Comparison of ENCODE assay signal across 8 cellular contexts in the genomic region with DNA sequence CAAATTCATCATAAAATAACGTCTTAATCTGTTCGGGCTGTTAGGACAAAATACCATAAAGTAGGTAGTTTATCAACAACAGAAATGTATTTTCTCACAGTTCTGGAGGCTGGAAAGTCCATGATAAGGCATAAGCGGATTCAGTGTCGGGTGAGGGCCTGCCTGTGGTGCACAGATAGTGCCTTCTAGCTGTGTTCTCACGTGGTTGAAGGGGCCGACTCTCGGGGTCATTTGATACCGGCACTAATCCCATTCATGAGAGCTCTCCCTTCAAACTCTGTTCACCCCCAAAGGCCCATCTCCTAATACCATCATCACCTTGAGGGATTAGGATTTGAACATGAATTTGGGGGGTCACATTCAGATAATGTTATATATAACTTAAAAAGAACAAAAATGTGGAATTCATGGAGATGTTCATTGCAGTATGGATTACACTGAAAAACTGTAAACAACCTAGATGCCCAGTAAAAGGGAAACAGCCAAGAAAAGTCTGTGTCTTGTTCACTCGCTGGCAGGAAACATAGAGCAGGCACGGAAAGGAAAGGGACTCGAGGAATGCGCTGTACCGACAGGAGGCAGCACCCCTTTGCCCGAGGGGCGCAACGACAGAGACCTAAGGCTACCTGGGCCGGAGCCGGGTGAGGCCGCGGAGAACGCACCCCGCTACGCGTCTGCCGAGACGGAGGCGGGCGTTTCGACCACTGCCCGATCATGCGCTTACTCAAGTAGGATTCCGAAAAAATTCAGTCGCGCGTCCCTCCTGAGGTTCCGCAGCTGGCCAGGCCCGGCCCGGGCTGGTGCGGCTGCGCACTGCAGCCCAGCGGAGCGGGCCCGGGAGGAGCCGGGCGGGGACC. TPM values are rescaled to one million over a fixed set of nuclear protein-coding genes. Genes with fewer than 3 reads are reported as not detected.
A peak's percentile ranks its signal among the peaks of the same experiment; 100 is the strongest.
DNase-seq lines count a peak whose midpoint lies in the region; ATAC-seq and TF ChIP-seq lines count a peak whose summit lies in the region.

No MANE protein-coding gene starts in this region.

- H3K9ac ChIP-seq in BLaER1: peak overlapping the region; percentile 93

- 10% methylated on average over 33 to 35 of the region's 45 CpGs for WGBS in lower leg skin, 2 donors

- DNase-seq in NCI-H460 (ENCODE audit: extremely low read depth, low read depth) (peak; percentile 68), dermis microvascular lymphatic vessel endothelial cell (ENCODE audit: low read depth in 2 of 2) (peak; percentile 41 to 83), lower leg skin (ENCODE audit: low spot score in 2 of 2) (peak; percentile 73 to 93)
- peak; percentile 56 to 57 for DNase-seq in activated CD4-positive, alpha-beta T cell treated with anti-CD3 and anti-CD28 coated beads, Interleukin-2, amount 50 U/mL, for 24 hours (ENCODE audit: low read depth in 1 of 2, low spot score in 1 of 2)
- DNase-seq in stimulated activated CD4-positive, alpha-beta T cell treated with anti-CD3 and anti-CD28 coated beads, Interleukin-4, amount 100 ng/mL, for 48 hours (ENCODE audit: low read depth in 2 of 2): peak; percentile 57 to 63

- ATAC-seq in GM19025 (IDR thresholded peaks at IDR 0.05; ENCODE audit: low read depth, unreplicated experiment): peak; percentile 69
- ATAC-seq in HG03196 (IDR thresholded peaks at IDR 0.05; ENCODE audit: unreplicated experiment): peak; percentile 59

- peaks cover 25% of the 10 kb centered on the region for H3K36me3 ChIP-seq in BLaER1

- no peak for TF ChIP-seq CTCF in lower leg skin (IDR thresholded peaks at IDR 0.05)

- H3K4me3 ChIP-seq in BLaER1: peak overlapping the region; percentile 90
- peak overlapping the region; percentile 19 for H3K4me3 ChIP-seq in lower leg skin (ENCODE audit: low read depth, poor library complexity, severe bottlenecking)

- peaks cover 40% of the 10 kb centered on the region for H3K4me1 ChIP-seq in BLaER1

- H4K20me1 ChIP-seq in BLaER1: peaks cover 4% of the 10 kb centered on the region; the same call in 1 of the 2 replicates

- no peaks in the 10 kb centered on the region for H3K27me3 ChIP-seq in BLaER1

- H3K27ac ChIP-seq in BLaER1: peak overlapping the region; percentile 94

- intact Hi-C loops in lower leg skin (cut with DNase I; ENCODE audit: low total_unique reads): no loop called here

- peak overlapping the region; percentile 94 for H3K4me2 ChIP-seq in BLaER1

- H3K9me3 ChIP-seq in BLaER1: no peaks in the 10 kb centered on the region

- no peak for TF ChIP-seq POLR2A in lower leg skin (IDR thresholded peaks at IDR 0.05)

RNA-seq across cellular contexts. Expression of a gene that starts 1.1 kb away (rescaled TPM):
- 15.7 and 19.9 TPM in 2 replicates for total RNA-seq in NCI-H460 (2014; rRNA removed; shearing (Covaris generic))
- polyA plus RNA-seq in NCI-H460 (2014; cell fraction: nucleus; rRNA removed): 48.6 and 59.5 TPM in 2 replicates
- total RNA-seq in dermis microvascular lymphatic vessel endothelial cell (13.6 and 24.4 TPM in 2 replicates), lower leg skin (10 to 100 TPM; 21.8 to 43.5 (median 27.4) TPM)

RNA-seq across cellular contexts. Expression of a gene that starts 17.7 kb away (rescaled TPM):
- total RNA-seq in NCI-H460 (2014; rRNA removed; shearing (Covaris generic)): 0.59 TPM in 1 of 2 replicates, not detected in the other
- not detected in 2 replicates for polyA plus RNA-seq in NCI-H460 (2014; cell fraction: nucleus; rRNA removed)
- total RNA-seq in dermis microvascular lymphatic vessel endothelial cell (52.5 and 55.7 TPM in 2 replicates), lower leg skin (10 to 100 TPM in 2 of 4 donors, 1 to 10 TPM in 2; 3.6 to 17.9 (median 11.0) TPM)

RNA-seq across cellular contexts. Expression of a gene that starts 30.3 kb away (rescaled TPM):
- total RNA-seq in NCI-H460 (2014; rRNA removed; shearing (Covaris generic)): 19.7 and 21.1 TPM in 2 replicates
- polyA plus RNA-seq in NCI-H460 (2014; cell fraction: nucleus; rRNA removed): 26.2 and 40.1 TPM in 2 replicates
- total RNA-seq in dermis microvascular lymphatic vessel endothelial cell: 9.5 and 10.2 TPM in 2 replicates
- total RNA-seq in lower leg skin: 10 to 100 TPM; 12.0 to 21.1 (median 19.4) TPM

RNA-seq across cellular contexts. Expression of a gene that starts 33.1 kb away (rescaled TPM):
- total RNA-seq in NCI-H460 (2014; rRNA removed; shearing (Covaris generic)): 30.3 and 31.5 TPM in 2 replicates
- polyA plus RNA-seq in NCI-H460 (2014; cell fraction: nucleus; rRNA removed): 55.7 and 62.0 TPM in 2 replicates
- total RNA-seq in dermis microvascular lymphatic vessel endothelial cell: 96.8 and 112 TPM in 2 replicates
- 10 to 100 TPM; 56.5 to 79.1 (median 68.2) TPM for total RNA-seq in lower leg skin

RNA-seq across cellular contexts. Expression of a gene that starts 33.6 kb away (rescaled TPM):
- 29.0 and 37.7 TPM in 2 replicates for total RNA-seq in NCI-H460 (2014; rRNA removed; shearing (Covaris generic))
- polyA plus RNA-seq in NCI-H460 (2014; cell fraction: nucleus; rRNA removed): 19.5 and 22.4 TPM in 2 replicates
- 39.8 and 81.7 TPM in 2 replicates for total RNA-seq in dermis microvascular lymphatic vessel endothelial cell
- 100 to 1,000 TPM; 114 to 163 (median 149) TPM for total RNA-seq in lower leg skin

Comparison
In these comparisons a context has a peak if more than half of its experiments do, and no peak if none do; other contexts are left out.
1. Peak in every context shown above with its lines: DNase-seq, ATAC-seq, H3K4me3 ChIP-seq and H3K27ac ChIP-seq.